39 cellular contexts compared by ENCODE assay signal in genomic region chr5:10403829-10404228, GRCh38. TPM values are rescaled to one million over a fixed set of nuclear protein-coding genes. Genes with fewer than 3 reads are reported as not detected.
"Had no signal": no experiment of that assay in that cellular context is flagged by ENCODE, and none has a peak within 500 bp of the region (broad histone marks: within the 10 kb centered on the region; RNA-seq: fewer than 3 reads in every experiment).

No MANE protein-coding gene starts in this region.

- H3K27me3 ChIP-seq: adrenal gland, ascending aorta, body of pancreas, brain microvascular endothelial cell, breast epithelium, cardiac muscle cell had no signal

- H3K4me1 Mint-ChIP-seq: activated naive CD8-positive, alpha-beta T cell treated with anti-CD3 and anti-CD28 coated beads, Interleukin-2, amount 50 U/mL, for 24 hours had no signal

- FAIRE-seq: astrocyte, bronchial epithelial cell, colon had no signal

- H3K4me3 Mint-ChIP-seq: activated naive CD4-positive, alpha-beta T cell treated with anti-CD3 and anti-CD28 coated beads for 36 hours; activated naive CD4-positive, alpha-beta T cell treated with anti-CD3 and anti-CD28 coated beads, Interleukin-2, amount 10 ng/mL, durations not matched to agents 7 days and 5 days; activated naive CD4-positive, alpha-beta T cell treated with anti-CD3 and anti-CD28 coated beads, Interleukin-2, amount 50 U/mL, for 24 hours; activated naive CD8-positive, alpha-beta T cell; activated naive CD8-positive, alpha-beta T cell treated with anti-CD3 and anti-CD28 coated beads for 36 hours; activated naive CD8-positive, alpha-beta T cell treated with anti-CD3 and anti-CD28 coated beads, Interleukin-2, amount 10 ng/mL, durations not matched to agents 7 days and 5 days; activated naive CD8-positive, alpha-beta T cell treated with anti-CD3 and anti-CD28 coated beads, Interleukin-2, amount 50 U/mL, for 24 hours; activated T-cell treated with anti-CD3 and anti-CD28 coated beads, Interleukin-2, amount 50 U/mL, for 24 hours; activated T-cell treated with anti-CD3 and anti-CD28 coated beads, Interleukin-2, amount 50 U/mL, for 4 hours; activated T-cell treated with anti-CD3 and anti-CD28 coated beads, Interleukin-2, amount 50 U/mL, for 72 hours; activated T-helper 1 cell treated with anti-CD3 and anti-CD28 coated beads, Interleukin-12 subunit alpha, Interleukin-12 subunit beta, Interleukin-2, Interleukin-4 antibody, amounts not matched to agents 30 ng/mL and 10 ng/mL and 1 ng/mL, durations not matched to agents 14 hours and 24 hours and 36 hours; activated T-helper 17 cell treated with anti-CD3 and anti-CD28 coated beads, Interleukin-2, amount 50 U/mL, for 72 hours; brain; central memory CD8-positive, alpha-beta T cell had no signal

- H3K9me3 ChIP-seq: adrenal gland, ascending aorta, body of pancreas, breast epithelium had no signal

- H3K4me3 ChIP-seq: adrenal gland, ascending aorta, body of pancreas, breast epithelium, cardiac muscle cell had no signal

- DNase-seq: activated effector memory CD4-positive, alpha-beta T cell treated with anti-CD3 and anti-CD28 coated beads, Interleukin-2, amount 50 U/mL, for 16 hours; activated gamma-delta T cell; activated gamma-delta T cell treated with Interleukin-2 at 50 U/mL for 16 hours; activated naive CD4-positive, alpha-beta T cell; activated naive CD4-positive, alpha-beta T cell treated with anti-CD3 and anti-CD28 coated beads for 36 hours; activated naive CD4-positive, alpha-beta T cell treated with anti-CD3 and anti-CD28 coated beads, Interleukin-2, amount 10 ng/mL, durations not matched to agents 7 days and 5 days; activated naive CD4-positive, alpha-beta T cell treated with anti-CD3 and anti-CD28 coated beads, Interleukin-2, amount 50 U/mL, for 16 hours; activated naive CD4-positive, alpha-beta T cell treated with Interleukin-2 at 50 U/mL for 16 hours; activated naive CD8-positive, alpha-beta T cell treated with anti-CD3 and anti-CD28 coated beads for 36 hours; activated naive CD8-positive, alpha-beta T cell treated with anti-CD3 and anti-CD28 coated beads, Interleukin-2, amount 10 ng/mL, durations not matched to agents 7 days and 5 days; activated naive CD8-positive, alpha-beta T cell treated with anti-CD3 and anti-CD28 coated beads, Interleukin-2, amount 50 U/mL, for 24 hours; activated T-cell treated with anti-CD3 and anti-CD28 coated beads, Interleukin-2, amount 50 U/mL, for 24 hours; activated T-cell treated with anti-CD3 and anti-CD28 coated beads, Interleukin-2, amount 50 U/mL, for 4 hours; activated T-cell treated with anti-CD3 and anti-CD28 coated beads, Interleukin-2, amount 50 U/mL, for 48 hours; activated T-cell treated with anti-CD3 and anti-CD28 coated beads, Interleukin-2, amount 50 U/mL, for 72 hours; adrenal gland; amniotic stem cell; amygdala; anterior cingulate cortex; aorta; body of pancreas; brain microvascular endothelial cell; caudate nucleus; central memory CD4-positive, alpha-beta T cell; cerebellar nuclear complex had no signal

- H3K36me3 ChIP-seq: breast epithelium had no signal

- H3K9me3 Mint-ChIP-seq: activated naive CD4-positive, alpha-beta T cell treated with anti-CD3 and anti-CD28 coated beads for 36 hours; activated naive CD4-positive, alpha-beta T cell treated with anti-CD3 and anti-CD28 coated beads, Interleukin-2, amount 10 ng/mL, durations not matched to agents 7 days and 5 days; activated naive CD4-positive, alpha-beta T cell treated with anti-CD3 and anti-CD28 coated beads, Interleukin-2, amount 50 U/mL, for 24 hours; activated naive CD4-positive, alpha-beta T cell treated with anti-CD3 and anti-CD28 coated beads, Interleukin-2, amount 50 U/mL, for 72 hours; activated naive CD8-positive, alpha-beta T cell treated with anti-CD3 and anti-CD28 coated beads for 36 hours; activated naive CD8-positive, alpha-beta T cell treated with anti-CD3 and anti-CD28 coated beads, Interleukin-2, amount 10 ng/mL, durations not matched to agents 7 days and 5 days; activated naive CD8-positive, alpha-beta T cell treated with anti-CD3 and anti-CD28 coated beads, Interleukin-2, amount 50 U/mL, for 24 hours; activated T-cell treated with anti-CD3 and anti-CD28 coated beads, Interleukin-2, amount 50 U/mL, for 24 hours; activated T-cell treated with anti-CD3 and anti-CD28 coated beads, Interleukin-2, amount 50 U/mL, for 4 hours; activated T-cell treated with anti-CD3 and anti-CD28 coated beads, Interleukin-2, amount 50 U/mL, for 72 hours; activated T-helper 1 cell treated with anti-CD3 and anti-CD28 coated beads, Interleukin-12 subunit alpha, Interleukin-12 subunit beta, Interleukin-2, Interleukin-4 antibody, amounts not matched to agents 30 ng/mL and 10 ng/mL and 1 ng/mL, durations not matched to agents 14 hours and 24 hours and 36 hours; activated T-helper 17 cell treated with anti-CD3 and anti-CD28 coated beads, Interleukin-2, amount 50 U/mL, for 72 hours; activated T-helper 2 cell treated with anti-CD3 and anti-CD28 coated beads, Interferon-gamma antibody, Interleukin-2, Interleukin-4, amounts not matched to agents 10 μg/mL and 5 μg/mL and 100 μg/mL, durations not matched to agents 14 hours and 24 hours and 36 hours; brain; central memory CD8-positive, alpha-beta T cell had no signal

- ATAC-seq: activated naive CD4-positive, alpha-beta T cell treated with anti-CD3 and anti-CD28 coated beads, Interleukin-2, amount 50 U/mL, for 72 hours; activated naive CD8-positive, alpha-beta T cell treated with anti-CD3 and anti-CD28 coated beads, Interleukin-2, amount 50 U/mL, for 24 hours; activated T-cell treated with anti-CD3 and anti-CD28 coated beads, Interleukin-2, amount 50 U/mL, for 4 hours; activated T-cell treated with anti-CD3 and anti-CD28 coated beads, Interleukin-2, amount 50 U/mL, for 72 hours; activated T-helper 17 cell treated with anti-CD3 and anti-CD28 coated beads, Interleukin-2, amount 50 U/mL, for 72 hours; body of pancreas had no signal

- H3K4me1 ChIP-seq: body of pancreas, breast epithelium had no signal

- H3K27ac Mint-ChIP-seq: activated naive CD4-positive, alpha-beta T cell treated with anti-CD3 and anti-CD28 coated beads for 36 hours; activated naive CD4-positive, alpha-beta T cell treated with anti-CD3 and anti-CD28 coated beads, Interleukin-2, amount 10 ng/mL, durations not matched to agents 7 days and 5 days; activated naive CD4-positive, alpha-beta T cell treated with anti-CD3 and anti-CD28 coated beads, Interleukin-2, amount 50 U/mL, for 24 hours; activated naive CD8-positive, alpha-beta T cell; activated naive CD8-positive, alpha-beta T cell treated with anti-CD3 and anti-CD28 coated beads for 36 hours; activated naive CD8-positive, alpha-beta T cell treated with anti-CD3 and anti-CD28 coated beads, Interleukin-2, amount 10 ng/mL, durations not matched to agents 7 days and 5 days; activated naive CD8-positive, alpha-beta T cell treated with anti-CD3 and anti-CD28 coated beads, Interleukin-2, amount 50 U/mL, for 24 hours; activated T-cell treated with anti-CD3 and anti-CD28 coated beads, Interleukin-2, amount 50 U/mL, for 24 hours; activated T-cell treated with anti-CD3 and anti-CD28 coated beads, Interleukin-2, amount 50 U/mL, for 72 hours; activated T-helper 1 cell treated with anti-CD3 and anti-CD28 coated beads, Interleukin-12 subunit alpha, Interleukin-12 subunit beta, Interleukin-2, Interleukin-4 antibody, amounts not matched to agents 30 ng/mL and 10 ng/mL and 1 ng/mL, durations not matched to agents 14 hours and 24 hours and 36 hours; activated T-helper 17 cell treated with anti-CD3 and anti-CD28 coated beads, Interleukin-2, amount 50 U/mL, for 72 hours; activated T-helper 2 cell treated with anti-CD3 and anti-CD28 coated beads, Interferon-gamma antibody, Interleukin-2, Interleukin-4, amounts not matched to agents 10 μg/mL and 5 μg/mL and 100 μg/mL, durations not matched to agents 14 hours and 24 hours and 36 hours; brain had no signal

- H3K27ac ChIP-seq: adrenal gland, ascending aorta, body of pancreas, brain microvascular endothelial cell, breast epithelium, cardiac muscle cell had no signal

RNA-seq across cellular contexts. Expression of gene ROPN1L, which starts 37.9 kb away (rescaled TPM):
- total RNA-seq: activated naive CD4-positive, alpha-beta T cell treated with anti-CD3 and anti-CD28 coated beads for 36 hours; activated naive CD8-positive, alpha-beta T cell treated with anti-CD3 and anti-CD28 coated beads for 36 hours; ascending aorta; bronchial epithelial cell had no signal
